13 cellular contexts compared by ENCODE assay signal in the genomic region with DNA sequence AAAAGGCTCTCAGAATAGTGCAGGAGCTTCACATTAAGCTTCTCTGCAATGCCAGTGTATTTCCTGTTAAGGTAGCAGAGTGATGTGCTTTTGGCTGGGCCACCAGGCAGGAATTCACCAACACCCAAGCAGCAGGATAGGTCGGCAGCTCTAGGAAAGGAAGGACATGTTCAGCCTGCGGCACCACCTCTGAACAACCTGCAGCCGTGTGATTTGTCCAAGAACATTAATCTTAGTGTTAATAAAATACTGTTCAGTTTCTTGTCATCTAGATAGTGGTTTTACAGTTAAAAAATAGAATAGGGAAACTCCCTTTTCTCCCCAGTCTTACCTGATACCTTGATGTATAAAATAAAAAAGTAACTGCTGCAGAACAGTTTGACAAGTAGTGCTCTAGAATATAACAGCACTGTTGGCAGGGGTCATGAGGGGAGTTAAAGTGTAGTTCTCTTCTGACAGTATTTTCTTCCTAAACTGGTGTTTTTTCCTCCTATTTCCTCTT. TPM values are rescaled to one million over a fixed set of nuclear protein-coding genes. Genes with fewer than 3 reads are reported as not detected.
DNase-seq lines count a peak whose midpoint lies in the region; ATAC-seq, FAIRE-seq and TF ChIP-seq lines count a peak whose summit lies in the region.
"Had no signal": no experiment of that assay in that cellular context is flagged by ENCODE, and none has a peak within 500 bp of the region (broad histone marks: within the 10 kb centered on the region; RNA-seq: fewer than 3 reads in every experiment).

No MANE protein-coding gene starts in this region.

- H3K27ac ChIP-seq in pancreas (no peak overlapping the region), GM23248 (no peak overlapping the region)
- H3K27ac ChIP-seq: upper lobe of left lung had no signal

- H3K4me2 ChIP-seq in GM23248 (ENCODE audit: unreplicated experiment): no peak overlapping the region

- peaks cover 4 to 18% (median 16%) of the 10 kb centered on the region in 3 donors for H3K4me1 ChIP-seq in pancreas
- peaks cover 13% of the 10 kb centered on the region for H3K4me1 ChIP-seq in GM23248 (ENCODE audit: insufficient read depth)

- TF ChIP-seq CTCF in pancreas (IDR thresholded peaks at IDR 0.05): no peak

- WGBS in pancreas, 2 donors: 38 to 45% methylated on average over 3 of the region's 3 CpGs
- 58 to 66% methylated on average over 3 of the region's 3 CpGs for WGBS in GM23248 (ENCODE audit: low coverage in 1 of 2, low lambda C conversion rate in 2 of 2, missing lambda C conversion rate in 2 of 2), 2 experiments

- H3F3A ChIP-seq in GM23248 (ENCODE audit: insufficient read depth): no peaks in the 10 kb centered on the region

- H2AFZ ChIP-seq in GM23248: no peak overlapping the region

- H3K9ac ChIP-seq in GM23248: no peak overlapping the region

- intact Hi-C loops in pancreas (cut with DNase I): no loop called here

- H3K27me3 ChIP-seq in pancreas (no peaks in the 10 kb centered on the region), GM23248 (replicated peaks; ENCODE audit: insufficient read depth) (no peaks in the 10 kb centered on the region)
- H3K27me3 ChIP-seq: upper lobe of left lung had no signal

- H3K4me3 ChIP-seq in pancreas: no peak overlapping the region
- H3K4me3 ChIP-seq in GM23248: no peak overlapping the region
- H3K4me3 ChIP-seq: upper lobe of left lung had no signal

- ATAC-seq in activated CD4-positive, CD25-positive, alpha-beta regulatory T cell treated with anti-CD3 and anti-CD28 coated beads, Interleukin-2, amount 50 U/mL, for 24 hours: peak; percentile 69 to 81
- ATAC-seq in HG02884 (IDR thresholded peaks at IDR 0.05; ENCODE audit: unreplicated experiment) (peak; percentile 42), pancreas (peak; percentile 43 to 80 (median 76))

- H3K9me3 ChIP-seq in pancreas (no peaks in the 10 kb centered on the region), GM23248 (ENCODE audit: low read depth) (no peaks in the 10 kb centered on the region)
- H3K9me3 ChIP-seq: upper lobe of left lung had no signal

- H4K20me1 ChIP-seq in GM23248 (ENCODE audit: insufficient read depth): peaks cover 61% of the 10 kb centered on the region

- in situ Hi-C loops in GM23248 (cut with MboI): no loop called here

- H3K79me2 ChIP-seq in GM23248 (ENCODE audit: insufficient read depth): peaks cover 100% of the 10 kb centered on the region

- H3K36me3 ChIP-seq in pancreas: no peaks in the 10 kb centered on the region
- H3K36me3 ChIP-seq in GM23248 (ENCODE audit: low read depth): no peaks in the 10 kb centered on the region

- FAIRE-seq in pancreas (lab: Jason Lieb, UNC): no peak

- H3K9me2 ChIP-seq in GM23248 (ENCODE audit: insufficient read depth): no peaks in the 10 kb centered on the region

- no peak for DNase-seq in activated CD4-positive, CD25-positive, alpha-beta regulatory T cell treated with anti-CD3 and anti-CD28 coated beads, Interleukin-2, amount 50 U/mL, for 72 hours
- DNase-seq in cerebellar cortex (ENCODE audit: low spot score) (peak; percentile 21), pancreas (no peak), OCI-M1 (lab: John Stamatoyannopoulos, UW) (no peak), GM23248 (no peak), NCI-H226 (no peak)
- DNase-seq: ACHN; activated CD8-positive, alpha-beta memory T cell treated with anti-CD3 and anti-CD28 coated beads for 24 hours; head of caudate nucleus; NCI-H1436; upper lobe of left lung had no signal

RNA-seq across cellular contexts. Expression of gene ZNF292, which starts 18.8 kb away (rescaled TPM):
- 10 to 100 TPM; 14.8 to 28.5 (median 17.0) TPM for total RNA-seq in pancreas
- polyA plus RNA-seq in pancreas (1 to 10 TPM; 4.2 to 5.9 TPM), GM23248 (2016; fragmentation: Nextera tagmentation; extraction: Ambion mirVana) (17.9 and 21.7 TPM in 2 replicates)
- 14.1 and 31.5 TPM in 2 replicates for total RNA-seq in GM23248 (2014; rRNA removed; shearing (Covaris generic))
